8 cellular contexts compared by ENCODE assay signal in the genomic region with DNA sequence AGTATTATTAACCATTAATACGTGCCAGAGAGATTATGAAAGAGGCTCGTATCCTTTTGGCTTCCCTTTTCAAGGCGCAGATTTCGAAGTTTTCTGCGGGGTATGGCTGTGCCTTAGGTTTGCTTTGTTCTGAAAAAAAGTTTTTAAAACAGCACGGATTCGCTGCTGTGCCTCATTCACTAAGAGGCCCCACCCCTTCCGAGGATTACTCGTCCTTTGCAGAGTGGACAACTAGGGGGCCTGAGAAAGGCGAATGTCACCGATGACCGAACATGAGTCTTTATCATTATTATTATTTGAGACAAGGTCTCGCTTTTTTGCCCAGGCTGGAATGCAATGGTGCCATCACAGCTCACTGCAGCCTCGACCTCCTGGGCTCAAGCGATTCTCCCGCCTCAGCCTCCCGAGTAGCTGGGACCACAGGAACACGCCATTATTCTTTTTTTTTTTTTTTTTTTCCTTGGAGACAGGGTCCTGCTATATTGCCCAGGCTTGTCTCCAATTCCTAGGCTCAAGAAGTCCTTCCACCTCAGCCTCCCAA. TPM values are rescaled to one million over a fixed set of nuclear protein-coding genes. Genes with fewer than 3 reads are reported as not detected.
DNase-seq lines count a peak whose midpoint lies in the region; ATAC-seq and TF ChIP-seq lines count a peak whose summit lies in the region.

No MANE protein-coding gene starts in this region.

- peak; percentile 36 for ATAC-seq in HG02938 (IDR thresholded peaks at IDR 0.05; ENCODE audit: unreplicated experiment)
- peak; percentile 71 for ATAC-seq in Panc1
- no peak for ATAC-seq in GM18870 (IDR thresholded peaks at IDR 0.05; ENCODE audit: unreplicated experiment)

- in situ Hi-C loops in Panc1 (cut with HindIII; ENCODE audit: low pct_unique_long_range_greater_than_20kb, low sequenced_read_pairs) (no loop called here), T47D (cut with HindIII; ENCODE audit: low pct_unique_long_range_greater_than_20kb, low sequenced_read_pairs) (no loop called here)

- no peak for TF ChIP-seq CTCF in Panc1 (IDR thresholded peaks at IDR 0.05)

- no peaks in the 10 kb centered on the region for H3K36me3 ChIP-seq in Panc1 (ENCODE audit: control insufficient read depth, insufficient read depth, low read length)

- H3K27ac ChIP-seq in Panc1 (ENCODE audit: low read length): peak overlapping the region; percentile 90

- intact Hi-C loops in Panc1 (cut with micrococcal nuclease; ENCODE audit: unreplicated experiment): loop anchor here (10.0 kb wide), 1 partner anchor 113 kb away; a partner anchor contains a TSS

- H3K4me1 ChIP-seq in Panc1 (ENCODE audit: control insufficient read depth, insufficient read depth, low read length): peaks cover 9% of the 10 kb centered on the region; the same call in 1 of the 2 replicates

- no peaks in the 10 kb centered on the region for H3K9me3 ChIP-seq in Panc1 (ENCODE audit: control insufficient read depth, insufficient read depth, low read depth, low read length)

- peak overlapping the region; percentile 81 to 86 for H3K4me3 ChIP-seq in Panc1 (ENCODE audit: low read depth in 2 of 2, low read length in 2 of 2)
- peak overlapping the region; percentile 89 for H3K4me3 ChIP-seq in skeletal muscle cell (ENCODE audit: low read depth, low read length)

- no peaks in the 10 kb centered on the region for H3K27me3 ChIP-seq in Panc1 (ENCODE audit: control insufficient read depth, insufficient read depth, low read length)

- BruUV-seq in Panc1 (replicated peaks; lab: Mats Ljungman, UMichigan): TSS peak; percentile 87

- POLR2A ChIA-PET in Panc1 (lab: Charles Lee): no interaction called here

- CTCF ChIA-PET in Panc1 (lab: Charles Lee): interaction anchor here (0.6 to 0.8 kb wide), 2 partner anchors 109 to 119 kb away, joined by 3 to 10 read pairs; no protein-coding TSS in a partner anchor

- peak; percentile 60 for DNase-seq in A172 (ENCODE audit: low spot score)
- DNase-seq in GM03348 (ENCODE audit: low spot score): peak; percentile 85
- no peak for DNase-seq in Panc1 (ENCODE audit: low read depth, low spot score)
- peak; percentile 20 to 68 for DNase-seq in T47D (ENCODE audit: low read depth in 1 of 2, low spot score in 1 of 2)
- DNase-seq in iPS-NIHi11 (ENCODE audit: low spot score): peak; percentile 50
- peak; percentile 53 for DNase-seq in skeletal muscle cell (ENCODE audit: low read depth)

RNA-seq across cellular contexts. Expression of a gene that starts 0.7 kb away (rescaled TPM):
- total RNA-seq in A172 (2014; rRNA removed; shearing (Covaris generic)): 111 and 135 TPM in 2 replicates
- 61.3 TPM for total RNA-seq in Panc1 (2021; ENCODE audit: unreplicated experiment)
- 24.1 TPM for polyA plus RNA-seq in Panc1 (2012; ENCODE audit: insufficient read length)

RNA-seq across cellular contexts. Expression of a gene that starts 31.4 kb away (rescaled TPM):
- total RNA-seq in A172 (2014; rRNA removed; shearing (Covaris generic)): 18.2 and 20.5 TPM in 2 replicates
- 17.6 TPM for total RNA-seq in Panc1 (2021; ENCODE audit: unreplicated experiment)
- polyA plus RNA-seq in Panc1 (2012; ENCODE audit: insufficient read length): 9.0 TPM

RNA-seq across cellular contexts. Expression of a gene that starts 36.3 kb away (rescaled TPM):
- 20.4 and 26.5 TPM in 2 replicates for total RNA-seq in A172 (2014; rRNA removed; shearing (Covaris generic))
- 18.4 TPM for total RNA-seq in Panc1 (2021; ENCODE audit: unreplicated experiment)
- polyA plus RNA-seq in Panc1 (2012; ENCODE audit: insufficient read length): 12.5 TPM
